In the genomic region with DNA sequence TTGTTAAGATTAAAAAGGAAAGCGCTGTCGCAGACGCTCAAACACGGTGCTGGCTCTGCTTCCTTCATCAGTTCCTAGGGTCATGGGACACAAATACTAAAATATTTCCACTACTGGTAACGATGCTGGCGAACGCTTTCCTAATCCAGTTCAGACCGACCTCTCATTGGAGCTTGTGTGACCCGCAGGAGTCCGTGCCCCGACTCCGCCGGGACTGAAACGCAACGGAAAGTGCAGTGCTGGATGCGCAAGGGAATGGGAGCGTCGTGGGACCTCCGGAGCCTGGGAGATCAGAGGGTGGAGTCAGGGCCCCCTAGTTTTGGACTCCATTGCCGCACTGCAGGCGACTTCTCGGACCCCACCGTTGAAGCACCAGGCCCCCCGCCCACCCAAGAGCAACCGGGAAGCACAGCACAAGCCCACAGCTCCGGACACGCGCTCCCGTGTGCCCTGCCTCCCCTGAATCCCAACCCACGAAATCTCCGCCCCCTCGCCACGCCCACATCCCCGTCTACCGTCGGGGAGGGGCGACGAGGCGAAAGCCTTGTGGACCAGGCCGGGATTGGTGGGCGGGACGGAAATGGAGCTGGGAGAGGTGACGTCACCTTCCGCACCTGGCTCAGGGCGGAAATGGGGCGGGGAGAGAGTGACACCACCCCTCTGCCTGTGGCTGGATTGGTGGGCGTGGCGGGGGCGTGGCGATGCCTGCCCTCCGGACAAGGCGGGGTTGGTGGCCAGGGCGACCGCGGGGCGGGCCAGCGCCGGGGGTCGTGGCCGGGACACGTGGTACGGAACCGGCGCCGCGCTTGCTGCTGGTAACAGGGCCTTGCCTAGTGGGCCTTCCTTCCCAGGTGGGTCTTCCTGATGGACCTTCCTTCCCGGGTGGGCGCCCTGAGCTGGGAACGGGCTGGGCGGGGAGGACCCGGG, we compare ENCODE assay signal across 1 cellular context.
TF ChIP-seq lines count a peak whose summit lies in the region.

A gene (plus strand): TSS at position 783 of the 927 bp plus-strand sequence. CDS start 3,611 bp downstream, outside the sequence.

TF ChIP-seq in HepG2, 621 proteins besides CTCF, POLR2A, EP300 and RAD21 (continued from another document and continues in another):
- TF ChIP-seq, protein P1, sequence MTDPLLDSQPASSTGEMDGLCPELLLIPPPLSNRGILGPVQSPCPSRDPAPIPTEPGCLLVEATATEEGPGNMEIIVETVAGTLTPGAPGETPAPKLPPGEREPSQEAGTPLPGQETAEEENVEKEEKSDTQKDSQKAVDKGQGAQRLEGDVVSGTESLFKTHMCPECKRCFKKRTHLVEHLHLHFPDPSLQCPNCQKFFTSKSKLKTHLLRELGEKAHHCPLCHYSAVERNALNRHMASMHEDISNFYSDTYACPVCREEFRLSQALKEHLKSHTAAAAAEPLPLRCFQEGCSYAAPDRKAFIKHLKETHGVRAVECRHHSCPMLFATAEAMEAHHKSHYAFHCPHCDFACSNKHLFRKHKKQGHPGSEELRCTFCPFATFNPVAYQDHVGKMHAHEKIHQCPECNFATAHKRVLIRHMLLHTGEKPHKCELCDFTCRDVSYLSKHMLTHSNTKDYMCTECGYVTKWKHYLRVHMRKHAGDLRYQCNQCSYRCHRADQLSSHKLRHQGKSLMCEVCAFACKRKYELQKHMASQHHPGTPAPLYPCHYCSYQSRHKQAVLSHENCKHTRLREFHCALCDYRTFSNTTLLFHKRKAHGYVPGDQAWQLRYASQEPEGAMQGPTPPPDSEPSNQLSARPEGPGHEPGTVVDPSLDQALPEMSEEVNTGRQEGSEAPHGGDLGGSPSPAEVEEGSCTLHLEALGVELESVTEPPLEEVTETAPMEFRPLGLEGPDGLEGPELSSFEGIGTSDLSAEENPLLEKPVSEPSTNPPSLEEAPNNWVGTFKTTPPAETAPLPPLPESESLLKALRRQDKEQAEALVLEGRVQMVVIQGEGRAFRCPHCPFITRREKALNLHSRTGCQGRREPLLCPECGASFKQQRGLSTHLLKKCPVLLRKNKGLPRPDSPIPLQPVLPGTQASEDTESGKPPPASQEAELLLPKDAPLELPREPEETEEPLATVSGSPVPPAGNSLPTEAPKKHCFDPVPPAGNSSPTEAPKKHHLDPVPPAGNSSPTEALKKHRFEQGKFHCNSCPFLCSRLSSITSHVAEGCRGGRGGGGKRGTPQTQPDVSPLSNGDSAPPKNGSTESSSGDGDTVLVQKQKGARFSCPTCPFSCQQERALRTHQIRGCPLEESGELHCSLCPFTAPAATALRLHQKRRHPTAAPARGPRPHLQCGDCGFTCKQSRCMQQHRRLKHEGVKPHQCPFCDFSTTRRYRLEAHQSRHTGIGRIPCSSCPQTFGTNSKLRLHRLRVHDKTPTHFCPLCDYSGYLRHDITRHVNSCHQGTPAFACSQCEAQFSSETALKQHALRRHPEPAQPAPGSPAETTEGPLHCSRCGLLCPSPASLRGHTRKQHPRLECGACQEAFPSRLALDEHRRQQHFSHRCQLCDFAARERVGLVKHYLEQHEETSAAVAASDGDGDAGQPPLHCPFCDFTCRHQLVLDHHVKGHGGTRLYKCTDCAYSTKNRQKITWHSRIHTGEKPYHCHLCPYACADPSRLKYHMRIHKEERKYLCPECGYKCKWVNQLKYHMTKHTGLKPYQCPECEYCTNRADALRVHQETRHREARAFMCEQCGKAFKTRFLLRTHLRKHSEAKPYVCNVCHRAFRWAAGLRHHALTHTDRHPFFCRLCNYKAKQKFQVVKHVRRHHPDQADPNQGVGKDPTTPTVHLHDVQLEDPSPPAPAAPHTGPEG (CRISPR knock-in tag; IDR thresholded peaks at IDR 0.05): no peak
- TF ChIP-seq SATB2 (CRISPR knock-in tag; IDR thresholded peaks at IDR 0.05): no peak
- TF ChIP-seq, protein P2, sequence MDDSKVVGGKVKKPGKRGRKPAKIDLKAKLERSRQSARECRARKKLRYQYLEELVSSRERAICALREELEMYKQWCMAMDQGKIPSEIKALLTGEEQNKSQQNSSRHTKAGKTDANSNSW (CRISPR knock-in tag; IDR thresholded peaks at IDR 0.05; ENCODE audit: borderline replicate concordance): no peak
- no peak; the same call in 1 of the 2 replicates for TF ChIP-seq ZNF230 (CRISPR knock-in tag; IDR thresholded peaks at IDR 0.05)
- TF ChIP-seq, protein P3, sequence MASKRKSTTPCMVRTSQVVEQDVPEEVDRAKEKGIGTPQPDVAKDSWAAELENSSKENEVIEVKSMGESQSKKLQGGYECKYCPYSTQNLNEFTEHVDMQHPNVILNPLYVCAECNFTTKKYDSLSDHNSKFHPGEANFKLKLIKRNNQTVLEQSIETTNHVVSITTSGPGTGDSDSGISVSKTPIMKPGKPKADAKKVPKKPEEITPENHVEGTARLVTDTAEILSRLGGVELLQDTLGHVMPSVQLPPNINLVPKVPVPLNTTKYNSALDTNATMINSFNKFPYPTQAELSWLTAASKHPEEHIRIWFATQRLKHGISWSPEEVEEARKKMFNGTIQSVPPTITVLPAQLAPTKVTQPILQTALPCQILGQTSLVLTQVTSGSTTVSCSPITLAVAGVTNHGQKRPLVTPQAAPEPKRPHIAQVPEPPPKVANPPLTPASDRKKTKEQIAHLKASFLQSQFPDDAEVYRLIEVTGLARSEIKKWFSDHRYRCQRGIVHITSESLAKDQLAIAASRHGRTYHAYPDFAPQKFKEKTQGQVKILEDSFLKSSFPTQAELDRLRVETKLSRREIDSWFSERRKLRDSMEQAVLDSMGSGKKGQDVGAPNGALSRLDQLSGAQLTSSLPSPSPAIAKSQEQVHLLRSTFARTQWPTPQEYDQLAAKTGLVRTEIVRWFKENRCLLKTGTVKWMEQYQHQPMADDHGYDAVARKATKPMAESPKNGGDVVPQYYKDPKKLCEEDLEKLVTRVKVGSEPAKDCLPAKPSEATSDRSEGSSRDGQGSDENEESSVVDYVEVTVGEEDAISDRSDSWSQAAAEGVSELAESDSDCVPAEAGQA (IDR thresholded peaks at IDR 0.05; ENCODE audit: low read depth): peak; percentile 70; the same call in 1 of the 2 replicates
- TF ChIP-seq, protein P3 (CRISPR knock-in tag; IDR thresholded peaks at IDR 0.05; ENCODE audit: borderline replicate concordance): no peak
- no peak for TF ChIP-seq PAF1 (CRISPR knock-in tag; IDR thresholded peaks at IDR 0.05)
- peak; percentile 95 for TF ChIP-seq ELF1 (CRISPR knock-in tag; IDR thresholded peaks at IDR 0.05)
- no peak for TF ChIP-seq TCF7L2 (IDR thresholded peaks at IDR 0.05; ENCODE audit: low read depth, low read length)
- TF ChIP-seq ZBTB42 (CRISPR knock-in tag; IDR thresholded peaks at IDR 0.05): no peak
- TF ChIP-seq ZNF746 (CRISPR knock-in tag; IDR thresholded peaks at IDR 0.05): no peak; the same call in 1 of the 2 replicates
- no peak; the same call in 1 of the 2 replicates for TF ChIP-seq ZNF563 (CRISPR knock-in tag; IDR thresholded peaks at IDR 0.05)
- no peak for TF ChIP-seq STAG1 (CRISPR knock-in tag; IDR thresholded peaks at IDR 0.05)
- TF ChIP-seq REXO4 (CRISPR knock-in tag; IDR thresholded peaks at IDR 0.05; ENCODE audit: borderline replicate concordance): no peak
- TF ChIP-seq, protein P4, sequence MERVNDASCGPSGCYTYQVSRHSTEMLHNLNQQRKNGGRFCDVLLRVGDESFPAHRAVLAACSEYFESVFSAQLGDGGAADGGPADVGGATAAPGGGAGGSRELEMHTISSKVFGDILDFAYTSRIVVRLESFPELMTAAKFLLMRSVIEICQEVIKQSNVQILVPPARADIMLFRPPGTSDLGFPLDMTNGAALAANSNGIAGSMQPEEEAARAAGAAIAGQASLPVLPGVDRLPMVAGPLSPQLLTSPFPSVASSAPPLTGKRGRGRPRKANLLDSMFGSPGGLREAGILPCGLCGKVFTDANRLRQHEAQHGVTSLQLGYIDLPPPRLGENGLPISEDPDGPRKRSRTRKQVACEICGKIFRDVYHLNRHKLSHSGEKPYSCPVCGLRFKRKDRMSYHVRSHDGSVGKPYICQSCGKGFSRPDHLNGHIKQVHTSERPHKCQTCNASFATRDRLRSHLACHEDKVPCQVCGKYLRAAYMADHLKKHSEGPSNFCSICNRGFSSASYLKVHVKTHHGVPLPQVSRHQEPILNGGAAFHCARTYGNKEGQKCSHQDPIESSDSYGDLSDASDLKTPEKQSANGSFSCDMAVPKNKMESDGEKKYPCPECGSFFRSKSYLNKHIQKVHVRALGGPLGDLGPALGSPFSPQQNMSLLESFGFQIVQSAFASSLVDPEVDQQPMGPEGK (CRISPR knock-in tag; IDR thresholded peaks at IDR 0.05): peak; percentile 78
- TF ChIP-seq SIX4 (CRISPR knock-in tag; IDR thresholded peaks at IDR 0.05): no peak; the same call in 1 of the 2 replicates
- no peak for TF ChIP-seq ZFP1 (CRISPR knock-in tag; IDR thresholded peaks at IDR 0.05)
- no peak for TF ChIP-seq ZNF614 (CRISPR knock-in tag; IDR thresholded peaks at IDR 0.05; ENCODE audit: borderline replicate concordance)
- peak; percentile 91 for TF ChIP-seq ARNTL (CRISPR knock-in tag; IDR thresholded peaks at IDR 0.05)
- TF ChIP-seq ZNF768 (CRISPR knock-in tag; IDR thresholded peaks at IDR 0.05): no peak
- TF ChIP-seq, protein P5, sequence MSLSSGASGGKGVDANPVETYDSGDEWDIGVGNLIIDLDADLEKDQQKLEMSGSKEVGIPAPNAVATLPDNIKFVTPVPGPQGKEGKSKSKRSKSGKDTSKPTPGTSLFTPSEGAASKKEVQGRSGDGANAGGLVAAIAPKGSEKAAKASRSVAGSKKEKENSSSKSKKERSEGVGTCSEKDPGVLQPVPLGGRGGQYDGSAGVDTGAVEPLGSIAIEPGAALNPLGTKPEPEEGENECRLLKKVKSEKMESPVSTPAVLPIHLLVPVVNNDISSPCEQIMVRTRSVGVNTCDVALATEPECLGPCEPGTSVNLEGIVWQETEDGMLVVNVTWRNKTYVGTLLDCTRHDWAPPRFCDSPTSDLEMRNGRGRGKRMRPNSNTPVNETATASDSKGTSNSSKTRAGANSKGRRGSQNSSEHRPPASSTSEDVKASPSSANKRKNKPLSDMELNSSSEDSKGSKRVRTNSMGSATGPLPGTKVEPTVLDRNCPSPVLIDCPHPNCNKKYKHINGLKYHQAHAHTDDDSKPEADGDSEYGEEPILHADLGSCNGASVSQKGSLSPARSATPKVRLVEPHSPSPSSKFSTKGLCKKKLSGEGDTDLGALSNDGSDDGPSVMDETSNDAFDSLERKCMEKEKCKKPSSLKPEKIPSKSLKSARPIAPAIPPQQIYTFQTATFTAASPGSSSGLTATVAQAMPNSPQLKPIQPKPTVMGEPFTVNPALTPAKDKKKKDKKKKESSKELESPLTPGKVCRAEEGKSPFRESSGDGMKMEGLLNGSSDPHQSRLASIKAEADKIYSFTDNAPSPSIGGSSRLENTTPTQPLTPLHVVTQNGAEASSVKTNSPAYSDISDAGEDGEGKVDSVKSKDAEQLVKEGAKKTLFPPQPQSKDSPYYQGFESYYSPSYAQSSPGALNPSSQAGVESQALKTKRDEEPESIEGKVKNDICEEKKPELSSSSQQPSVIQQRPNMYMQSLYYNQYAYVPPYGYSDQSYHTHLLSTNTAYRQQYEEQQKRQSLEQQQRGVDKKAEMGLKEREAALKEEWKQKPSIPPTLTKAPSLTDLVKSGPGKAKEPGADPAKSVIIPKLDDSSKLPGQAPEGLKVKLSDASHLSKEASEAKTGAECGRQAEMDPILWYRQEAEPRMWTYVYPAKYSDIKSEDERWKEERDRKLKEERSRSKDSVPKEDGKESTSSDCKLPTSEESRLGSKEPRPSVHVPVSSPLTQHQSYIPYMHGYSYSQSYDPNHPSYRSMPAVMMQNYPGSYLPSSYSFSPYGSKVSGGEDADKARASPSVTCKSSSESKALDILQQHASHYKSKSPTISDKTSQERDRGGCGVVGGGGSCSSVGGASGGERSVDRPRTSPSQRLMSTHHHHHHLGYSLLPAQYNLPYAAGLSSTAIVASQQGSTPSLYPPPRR (CRISPR knock-in tag; IDR thresholded peaks at IDR 0.05; ENCODE audit: borderline replicate concordance): no peak
- 0 out of 2 replicates have a peak, but pooled peaks have one; percentile 14 for TF ChIP-seq ZNF451 (CRISPR knock-in tag; IDR thresholded peaks at IDR 0.05)
- TF ChIP-seq ZSCAN25 (CRISPR knock-in tag; IDR thresholded peaks at IDR 0.05): 0 out of 2 replicates have a peak, but pooled peaks have one; percentile 30
- no peak for TF ChIP-seq MBD4 (IDR thresholded peaks at IDR 0.05; ENCODE audit: borderline replicate concordance, low read length)
- no peak for TF ChIP-seq ZNF317 (CRISPR knock-in tag; IDR thresholded peaks at IDR 0.05)
- TF ChIP-seq, protein P6, sequence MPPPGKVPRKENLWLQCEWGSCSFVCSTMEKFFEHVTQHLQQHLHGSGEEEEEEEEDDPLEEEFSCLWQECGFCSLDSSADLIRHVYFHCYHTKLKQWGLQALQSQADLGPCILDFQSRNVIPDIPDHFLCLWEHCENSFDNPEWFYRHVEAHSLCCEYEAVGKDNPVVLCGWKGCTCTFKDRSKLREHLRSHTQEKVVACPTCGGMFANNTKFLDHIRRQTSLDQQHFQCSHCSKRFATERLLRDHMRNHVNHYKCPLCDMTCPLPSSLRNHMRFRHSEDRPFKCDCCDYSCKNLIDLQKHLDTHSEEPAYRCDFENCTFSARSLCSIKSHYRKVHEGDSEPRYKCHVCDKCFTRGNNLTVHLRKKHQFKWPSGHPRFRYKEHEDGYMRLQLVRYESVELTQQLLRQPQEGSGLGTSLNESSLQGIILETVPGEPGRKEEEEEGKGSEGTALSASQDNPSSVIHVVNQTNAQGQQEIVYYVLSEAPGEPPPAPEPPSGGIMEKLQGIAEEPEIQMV (CRISPR knock-in tag; IDR thresholded peaks at IDR 0.05; ENCODE audit: low read depth): no peak; the same call in 1 of the 2 replicates
- no peak for TF ChIP-seq ZNF296 (CRISPR knock-in tag; conservative IDR thresholded peaks at IDR 0.05)
- TF ChIP-seq SNAI1 (CRISPR knock-in tag; IDR thresholded peaks at IDR 0.05; ENCODE audit: borderline replicate concordance): no peak
- no peak for TF ChIP-seq MLLT10 (CRISPR knock-in tag; IDR thresholded peaks at IDR 0.05)
- 0 out of 2 replicates have a peak, but pooled peaks have one; percentile 25 for TF ChIP-seq TP53 (CRISPR knock-in tag; conservative IDR thresholded peaks at IDR 0.05)
- TF ChIP-seq ZFX (CRISPR knock-in tag; IDR thresholded peaks at IDR 0.05; ENCODE audit: low read depth): peak; percentile 97
